In genomic region chr5:109247943-109248342, GRCh38 we compare ENCODE assay signal across 12 cellular contexts.
DNase-seq lines count a peak whose midpoint lies in the region; ATAC-seq and TF ChIP-seq lines count a peak whose summit lies in the region.
"Had no signal": no experiment of that assay in that cellular context is flagged by ENCODE, and none has a peak within 500 bp of the region (broad histone marks: within the 10 kb centered on the region; RNA-seq: fewer than 3 reads in every experiment).

No MANE protein-coding gene starts in this region.

- DNase-seq in GM12865 (ENCODE audit: low read depth) (peak; percentile 52), KBM-7 (peak; percentile 67), aorta (no peak), caudate nucleus (lab: John Stamatoyannopoulos, UW) (no peak), kidney tubule cell (ENCODE audit: low spot score) (no peak), foreskin keratinocyte (no peak)
- DNase-seq: activated CD8-positive, alpha-beta memory T cell treated with anti-CD3 and anti-CD28 coated beads, Interleukin-2, amount 50 U/mL, for 48 hours; GDM1; mesendoderm; stimulated activated CD4-positive, alpha-beta T cell treated with anti-CD3 and anti-CD28 coated beads, Interleukin-1b, Interleukin-23, amount 100 ng/mL, for 48 hours had no signal

- ATAC-seq in GM19372 (IDR thresholded peaks at IDR 0.05; ENCODE audit: low read depth, unreplicated experiment) = peak; percentile 73
- peak; percentile 73 for ATAC-seq in HG02840 (IDR thresholded peaks at IDR 0.05; ENCODE audit: low FRiP score, unreplicated experiment)
- no peak for ATAC-seq in aorta (ENCODE audit: low FRiP score)
- no peak for ATAC-seq in foreskin keratinocyte

- H3K9me3 ChIP-seq in aorta (ENCODE audit: control insufficient read depth, low read length) = no peaks in the 10 kb centered on the region

- H3K36me3 ChIP-seq in aorta (ENCODE audit: control insufficient read depth in 1 of 2, insufficient read depth in 2 of 2, low read length in 1 of 2) = no peaks in the 10 kb centered on the region

- H3K4me1 ChIP-seq in aorta (ENCODE audit: control insufficient read depth in 1 of 2, insufficient read depth in 2 of 2, low read length in 2 of 2) (no peaks in the 10 kb centered on the region), foreskin keratinocyte (no peaks in the 10 kb centered on the region)

- TF ChIP-seq CTCF in GM12865 (IDR thresholded peaks at IDR 0.05; ENCODE audit: insufficient read depth, low read depth, low read length, missing control alignments) (no peak), foreskin keratinocyte (conservative IDR thresholded peaks at IDR 0.05) (no peak)

- in situ Hi-C loops in KBM-7 (cut with MboI; ENCODE audit: low pct_unique_long_range_greater_than_20kb, low sequenced_read_pairs) = no loop called here

- H3K27ac ChIP-seq in aorta (ENCODE audit: low read depth in 1 of 2, low read length in 2 of 2) = no peak overlapping the region
- H3K27ac ChIP-seq in caudate nucleus (ENCODE audit: low read depth, low read length) = no peak overlapping the region
- no peak overlapping the region for H3K27ac ChIP-seq in foreskin keratinocyte

- H3K27me3 ChIP-seq in aorta (ENCODE audit: control insufficient read depth in 1 of 2, insufficient read depth in 2 of 2, low read length in 1 of 2) = no peaks in the 10 kb centered on the region
- no peaks in the 10 kb centered on the region for H3K27me3 ChIP-seq in foreskin keratinocyte

- H3K4me3 ChIP-seq in GM12865 (ENCODE audit: low read depth, low read length) (no peak overlapping the region), aorta (ENCODE audit: low read length in 2 of 2) (no peak overlapping the region)

- intact Hi-C loops in aorta (cut with DNase I) = no loop called here

Comparison
In these comparisons a context has a peak if more than half of its experiments do, and no peak if none do; other contexts are left out.
1. DNase-seq: peak in GM12865 (single experiment) and KBM-7 (single experiment); none in aorta (0 of 2), caudate nucleus (0 of 61), kidney tubule cell (single experiment) and foreskin keratinocyte (0 of 2).
2. ATAC-seq: peak in GM19372 (single experiment) and HG02840 (single experiment); none in aorta (single experiment) and foreskin keratinocyte (single experiment).